ENCODE assay signal across 1 cellular context in genomic region chr11:1196516-1197391, GRCh38.
TF ChIP-seq lines count a peak whose summit lies in the region.

No MANE protein-coding gene starts in this region.

TF ChIP-seq in HepG2, 621 proteins besides CTCF, POLR2A, EP300 and RAD21 (continued from another document):
- TF ChIP-seq ZNF317 (CRISPR knock-in tag; IDR thresholded peaks at IDR 0.05) (no peak), CBX1 (IDR thresholded peaks at IDR 0.05; ENCODE audit: low read depth) (no peak), ZNF280D (CRISPR knock-in tag; IDR thresholded peaks at IDR 0.05) (no peak), TCF7 (IDR thresholded peaks at IDR 0.05; ENCODE audit: low read depth) (no peak), GFI1 (CRISPR knock-in tag; IDR thresholded peaks at IDR 0.05; ENCODE audit: borderline replicate concordance) (no peak), ZNF430 (CRISPR knock-in tag; IDR thresholded peaks at IDR 0.05) (no peak), ZNF512B (CRISPR knock-in tag; IDR thresholded peaks at IDR 0.05; ENCODE audit: borderline replicate concordance) (no peak), SAP130 (CRISPR knock-in tag; IDR thresholded peaks at IDR 0.05; ENCODE audit: low read depth) (no peak), MATR3 (CRISPR knock-in tag; IDR thresholded peaks at IDR 0.05) (no peak), BCL6 (CRISPR knock-in tag; IDR thresholded peaks at IDR 0.05) (no peak), ZNF644 (CRISPR knock-in tag; IDR thresholded peaks at IDR 0.05; ENCODE audit: low read depth) (no peak)
- TF ChIP-seq, protein P1, sequence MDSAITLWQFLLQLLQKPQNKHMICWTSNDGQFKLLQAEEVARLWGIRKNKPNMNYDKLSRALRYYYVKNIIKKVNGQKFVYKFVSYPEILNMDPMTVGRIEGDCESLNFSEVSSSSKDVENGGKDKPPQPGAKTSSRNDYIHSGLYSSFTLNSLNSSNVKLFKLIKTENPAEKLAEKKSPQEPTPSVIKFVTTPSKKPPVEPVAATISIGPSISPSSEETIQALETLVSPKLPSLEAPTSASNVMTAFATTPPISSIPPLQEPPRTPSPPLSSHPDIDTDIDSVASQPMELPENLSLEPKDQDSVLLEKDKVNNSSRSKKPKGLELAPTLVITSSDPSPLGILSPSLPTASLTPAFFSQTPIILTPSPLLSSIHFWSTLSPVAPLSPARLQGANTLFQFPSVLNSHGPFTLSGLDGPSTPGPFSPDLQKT (CRISPR knock-in tag; IDR thresholded peaks at IDR 0.05; ENCODE audit: borderline replicate concordance): no peak
- TF ChIP-seq, protein P2, sequence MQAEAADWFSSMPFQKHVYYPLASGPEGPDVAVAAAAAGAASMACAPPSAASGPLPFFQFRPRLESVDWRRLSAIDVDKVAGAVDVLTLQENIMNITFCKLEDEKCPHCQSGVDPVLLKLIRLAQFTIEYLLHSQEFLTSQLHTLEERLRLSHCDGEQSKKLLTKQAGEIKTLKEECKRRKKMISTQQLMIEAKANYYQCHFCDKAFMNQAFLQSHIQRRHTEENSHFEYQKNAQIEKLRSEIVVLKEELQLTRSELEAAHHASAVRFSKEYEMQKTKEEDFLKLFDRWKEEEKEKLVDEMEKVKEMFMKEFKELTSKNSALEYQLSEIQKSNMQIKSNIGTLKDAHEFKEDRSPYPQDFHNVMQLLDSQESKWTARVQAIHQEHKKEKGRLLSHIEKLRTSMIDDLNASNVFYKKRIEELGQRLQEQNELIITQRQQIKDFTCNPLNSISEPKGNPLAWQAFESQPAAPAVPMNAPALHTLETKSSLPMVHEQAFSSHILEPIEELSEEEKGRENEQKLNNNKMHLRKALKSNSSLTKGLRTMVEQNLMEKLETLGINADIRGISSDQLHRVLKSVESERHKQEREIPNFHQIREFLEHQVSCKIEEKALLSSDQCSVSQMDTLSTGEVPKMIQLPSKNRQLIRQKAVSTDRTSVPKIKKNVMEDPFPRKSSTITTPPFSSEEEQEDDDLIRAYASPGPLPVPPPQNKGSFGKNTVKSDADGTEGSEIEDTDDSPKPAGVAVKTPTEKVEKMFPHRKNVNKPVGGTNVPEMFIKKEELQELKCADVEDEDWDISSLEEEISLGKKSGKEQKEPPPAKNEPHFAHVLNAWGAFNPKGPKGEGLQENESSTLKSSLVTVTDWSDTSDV (CRISPR knock-in tag; IDR thresholded peaks at IDR 0.05): no peak
- TF ChIP-seq, protein P3, sequence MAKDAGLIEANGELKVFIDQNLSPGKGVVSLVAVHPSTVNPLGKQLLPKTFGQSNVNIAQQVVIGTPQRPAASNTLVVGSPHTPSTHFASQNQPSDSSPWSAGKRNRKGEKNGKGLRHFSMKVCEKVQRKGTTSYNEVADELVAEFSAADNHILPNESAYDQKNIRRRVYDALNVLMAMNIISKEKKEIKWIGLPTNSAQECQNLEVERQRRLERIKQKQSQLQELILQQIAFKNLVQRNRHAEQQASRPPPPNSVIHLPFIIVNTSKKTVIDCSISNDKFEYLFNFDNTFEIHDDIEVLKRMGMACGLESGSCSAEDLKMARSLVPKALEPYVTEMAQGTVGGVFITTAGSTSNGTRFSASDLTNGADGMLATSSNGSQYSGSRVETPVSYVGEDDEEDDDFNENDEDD (CRISPR knock-in tag; IDR thresholded peaks at IDR 0.05; ENCODE audit: borderline replicate concordance): no peak
